3 cellular contexts compared by ENCODE assay signal in the genomic region with DNA sequence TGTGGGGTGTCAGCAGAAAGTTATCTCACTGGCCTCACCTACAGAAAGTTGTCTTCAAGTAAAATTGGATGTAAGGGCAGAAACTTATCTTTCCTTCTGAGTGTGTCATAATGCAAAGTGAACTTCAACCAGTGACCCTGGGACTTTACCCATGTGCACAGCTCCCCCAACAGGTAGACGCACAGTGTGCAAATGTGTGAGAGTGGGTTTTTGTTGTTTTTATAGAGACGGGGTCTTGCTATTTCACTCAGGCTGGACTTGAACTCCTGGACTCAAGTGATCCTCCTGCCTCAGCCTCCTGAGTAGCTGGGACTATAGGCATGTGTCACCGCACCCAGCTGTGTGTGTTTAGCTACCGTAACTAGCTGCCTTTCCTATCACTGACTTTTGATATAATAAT.
TF ChIP-seq lines count a peak whose summit lies in the region.

No MANE protein-coding gene starts in this region.

TF ChIP-seq in SK-N-SH, 30 proteins besides CTCF, POLR2A, EP300 and RAD21:
- TF ChIP-seq EZH2phosphoT487 (IDR thresholded peaks at IDR 0.05; ENCODE audit: borderline replicate concordance, low read depth) (no peak), FOXJ3 (CRISPR knock-in tag; IDR thresholded peaks at IDR 0.05) (no peak), TEAD4 (IDR thresholded peaks at IDR 0.05; ENCODE audit: borderline replicate concordance, insufficient read depth) (no peak)
- TF ChIP-seq, protein P1, sequence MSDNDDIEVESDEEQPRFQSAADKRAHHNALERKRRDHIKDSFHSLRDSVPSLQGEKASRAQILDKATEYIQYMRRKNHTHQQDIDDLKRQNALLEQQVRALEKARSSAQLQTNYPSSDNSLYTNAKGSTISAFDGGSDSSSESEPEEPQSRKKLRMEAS (IDR thresholded peaks at IDR 0.05; ENCODE audit: low read depth) = no peak
TF ChIP-seq in SK-N-SH: peak in this region for 0.

TF ChIP-seq in SK-N-SH treated with all-trans-retinoic acid at 6 μM for 48 hours, 23 proteins besides CTCF, POLR2A, EP300 and RAD21:
- TF ChIP-seq TOX (CRISPR knock-in tag; IDR thresholded peaks at IDR 0.05; ENCODE audit: borderline replicate concordance) = no peak
- TF ChIP-seq TCF4 (CRISPR knock-in tag; IDR thresholded peaks at IDR 0.05; ENCODE audit: borderline replicate concordance) = no peak
- TF ChIP-seq ZNF565 (CRISPR knock-in tag; conservative IDR thresholded peaks at IDR 0.05; ENCODE audit: low read depth) = no peak
- TF ChIP-seq ZFP3 (CRISPR knock-in tag; IDR thresholded peaks at IDR 0.05) = no peak
- TF ChIP-seq, protein P2, sequence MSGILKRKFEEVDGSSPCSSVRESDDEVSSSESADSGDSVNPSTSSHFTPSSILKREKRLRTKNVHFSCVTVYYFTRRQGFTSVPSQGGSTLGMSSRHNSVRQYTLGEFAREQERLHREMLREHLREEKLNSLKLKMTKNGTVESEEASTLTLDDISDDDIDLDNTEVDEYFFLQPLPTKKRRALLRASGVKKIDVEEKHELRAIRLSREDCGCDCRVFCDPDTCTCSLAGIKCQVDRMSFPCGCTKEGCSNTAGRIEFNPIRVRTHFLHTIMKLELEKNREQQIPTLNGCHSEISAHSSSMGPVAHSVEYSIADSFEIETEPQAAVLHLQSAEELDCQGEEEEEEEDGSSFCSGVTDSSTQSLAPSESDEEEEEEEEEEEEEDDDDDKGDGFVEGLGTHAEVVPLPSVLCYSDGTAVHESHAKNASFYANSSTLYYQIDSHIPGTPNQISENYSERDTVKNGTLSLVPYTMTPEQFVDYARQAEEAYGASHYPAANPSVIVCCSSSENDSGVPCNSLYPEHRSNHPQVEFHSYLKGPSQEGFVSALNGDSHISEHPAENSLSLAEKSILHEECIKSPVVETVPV (CRISPR knock-in tag; IDR thresholded peaks at IDR 0.05) = no peak
- TF ChIP-seq OSR1 (CRISPR knock-in tag; IDR thresholded peaks at IDR 0.05) = no peak
- TF ChIP-seq CSDC2 (CRISPR knock-in tag; IDR thresholded peaks at IDR 0.05) = no peak
- no peak for TF ChIP-seq ZNF8 (CRISPR knock-in tag; IDR thresholded peaks at IDR 0.05)
- TF ChIP-seq ZFP30 (CRISPR knock-in tag; IDR thresholded peaks at IDR 0.05) = no peak
- TF ChIP-seq ZNF70 (CRISPR knock-in tag; IDR thresholded peaks at IDR 0.05) = no peak
- TF ChIP-seq BACH2 (CRISPR knock-in tag; IDR thresholded peaks at IDR 0.05; ENCODE audit: borderline replicate concordance) = no peak
- TF ChIP-seq, protein P3, sequence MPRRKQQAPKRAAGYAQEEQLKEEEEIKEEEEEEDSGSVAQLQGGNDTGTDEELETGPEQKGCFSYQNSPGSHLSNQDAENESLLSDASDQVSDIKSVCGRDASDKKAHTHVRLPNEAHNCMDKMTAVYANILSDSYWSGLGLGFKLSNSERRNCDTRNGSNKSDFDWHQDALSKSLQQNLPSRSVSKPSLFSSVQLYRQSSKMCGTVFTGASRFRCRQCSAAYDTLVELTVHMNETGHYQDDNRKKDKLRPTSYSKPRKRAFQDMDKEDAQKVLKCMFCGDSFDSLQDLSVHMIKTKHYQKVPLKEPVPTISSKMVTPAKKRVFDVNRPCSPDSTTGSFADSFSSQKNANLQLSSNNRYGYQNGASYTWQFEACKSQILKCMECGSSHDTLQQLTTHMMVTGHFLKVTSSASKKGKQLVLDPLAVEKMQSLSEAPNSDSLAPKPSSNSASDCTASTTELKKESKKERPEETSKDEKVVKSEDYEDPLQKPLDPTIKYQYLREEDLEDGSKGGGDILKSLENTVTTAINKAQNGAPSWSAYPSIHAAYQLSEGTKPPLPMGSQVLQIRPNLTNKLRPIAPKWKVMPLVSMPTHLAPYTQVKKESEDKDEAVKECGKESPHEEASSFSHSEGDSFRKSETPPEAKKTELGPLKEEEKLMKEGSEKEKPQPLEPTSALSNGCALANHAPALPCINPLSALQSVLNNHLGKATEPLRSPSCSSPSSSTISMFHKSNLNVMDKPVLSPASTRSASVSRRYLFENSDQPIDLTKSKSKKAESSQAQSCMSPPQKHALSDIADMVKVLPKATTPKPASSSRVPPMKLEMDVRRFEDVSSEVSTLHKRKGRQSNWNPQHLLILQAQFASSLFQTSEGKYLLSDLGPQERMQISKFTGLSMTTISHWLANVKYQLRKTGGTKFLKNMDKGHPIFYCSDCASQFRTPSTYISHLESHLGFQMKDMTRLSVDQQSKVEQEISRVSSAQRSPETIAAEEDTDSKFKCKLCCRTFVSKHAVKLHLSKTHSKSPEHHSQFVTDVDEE (CRISPR knock-in tag; IDR thresholded peaks at IDR 0.05) = no peak

TF ChIP-seq in GM12878, 131 proteins besides CTCF, POLR2A, EP300 and RAD21:
- TF ChIP-seq ETV6 (conservative IDR thresholded peaks at IDR 0.05 in 1 of 2, IDR thresholded peaks at IDR 0.05 in 1 of 2; ENCODE audit: borderline replicate concordance in 1 of 2, low read depth in 1 of 2) (no peak), PML (IDR thresholded peaks at IDR 0.05; ENCODE audit: low read length) (no peak), PAX5 (IDR thresholded peaks at IDR 0.05; ENCODE audit: borderline replicate concordance, low read depth, low read length) (no peak), CREB1 (IDR thresholded peaks at IDR 0.05; ENCODE audit: low read depth) (no peak), KDM1A (IDR thresholded peaks at IDR 0.05; ENCODE audit: borderline replicate concordance) (no peak), ZNF622 (IDR thresholded peaks at IDR 0.05) (no peak), TCF12 (IDR thresholded peaks at IDR 0.05; ENCODE audit: low read depth, low read length) (no peak), MEF2B (IDR thresholded peaks at IDR 0.05; ENCODE audit: partially characterized antibody, poor library complexity, severe bottlenecking) (no peak), MXI1 (IDR thresholded peaks at IDR 0.05; ENCODE audit: low read depth, low read length) (no peak), IRF5 (IDR thresholded peaks at IDR 0.05; ENCODE audit: borderline replicate concordance) (no peak), SMC3 (IDR thresholded peaks at IDR 0.05; ENCODE audit: borderline replicate concordance, low read length) (no peak), NR2C1 (IDR thresholded peaks at IDR 0.05) (no peak), NRF1 (conservative IDR thresholded peaks at IDR 0.05; ENCODE audit: low read depth, low read length) (no peak), HCFC1 (IDR thresholded peaks at IDR 0.05; ENCODE audit: low read length) (no peak), SRF (IDR thresholded peaks at IDR 0.05; ENCODE audit: low read depth in 2 of 2, low read length in 2 of 2) (no peak), YY1 (IDR thresholded peaks at IDR 0.05; ENCODE audit: low read depth, low read length) (no peak)
- TF ChIP-seq, protein P4, sequence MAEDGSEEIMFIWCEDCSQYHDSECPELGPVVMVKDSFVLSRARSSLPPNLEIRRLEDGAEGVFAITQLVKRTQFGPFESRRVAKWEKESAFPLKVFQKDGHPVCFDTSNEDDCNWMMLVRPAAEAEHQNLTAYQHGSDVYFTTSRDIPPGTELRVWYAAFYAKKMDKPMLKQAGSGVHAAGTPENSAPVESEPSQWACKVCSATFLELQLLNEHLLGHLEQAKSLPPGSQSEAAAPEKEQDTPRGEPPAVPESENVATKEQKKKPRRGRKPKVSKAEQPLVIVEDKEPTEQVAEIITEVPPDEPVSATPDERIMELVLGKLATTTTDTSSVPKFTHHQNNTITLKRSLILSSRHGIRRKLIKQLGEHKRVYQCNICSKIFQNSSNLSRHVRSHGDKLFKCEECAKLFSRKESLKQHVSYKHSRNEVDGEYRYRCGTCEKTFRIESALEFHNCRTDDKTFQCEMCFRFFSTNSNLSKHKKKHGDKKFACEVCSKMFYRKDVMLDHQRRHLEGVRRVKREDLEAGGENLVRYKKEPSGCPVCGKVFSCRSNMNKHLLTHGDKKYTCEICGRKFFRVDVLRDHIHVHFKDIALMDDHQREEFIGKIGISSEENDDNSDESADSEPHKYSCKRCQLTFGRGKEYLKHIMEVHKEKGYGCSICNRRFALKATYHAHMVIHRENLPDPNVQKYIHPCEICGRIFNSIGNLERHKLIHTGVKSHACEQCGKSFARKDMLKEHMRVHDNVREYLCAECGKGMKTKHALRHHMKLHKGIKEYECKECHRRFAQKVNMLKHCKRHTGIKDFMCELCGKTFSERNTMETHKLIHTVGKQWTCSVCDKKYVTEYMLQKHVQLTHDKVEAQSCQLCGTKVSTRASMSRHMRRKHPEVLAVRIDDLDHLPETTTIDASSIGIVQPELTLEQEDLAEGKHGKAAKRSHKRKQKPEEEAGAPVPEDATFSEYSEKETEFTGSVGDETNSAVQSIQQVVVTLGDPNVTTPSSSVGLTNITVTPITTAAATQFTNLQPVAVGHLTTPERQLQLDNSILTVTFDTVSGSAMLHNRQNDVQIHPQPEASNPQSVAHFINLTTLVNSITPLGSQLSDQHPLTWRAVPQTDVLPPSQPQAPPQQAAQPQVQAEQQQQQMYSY (CRISPR knock-in tag; IDR thresholded peaks at IDR 0.05) = no peak
TF ChIP-seq in GM12878: peak in this region for 0.
